9 cellular contexts compared by ENCODE assay signal in genomic region chr12:111304642-111305071, GRCh38.
DNase-seq lines count a peak whose midpoint lies in the region; ATAC-seq and TF ChIP-seq lines count a peak whose summit lies in the region.
"Had no signal": no experiment of that assay in that cellular context is flagged by ENCODE, and none has a peak within 500 bp of the region (broad histone marks: within the 10 kb centered on the region; RNA-seq: fewer than 3 reads in every experiment).

No MANE protein-coding gene starts in this region.

- H3K4me1 ChIP-seq in cardiac muscle cell (ENCODE audit: low read depth) (no peaks in the 10 kb centered on the region), aorta (ENCODE audit: control insufficient read depth in 1 of 2, insufficient read depth in 2 of 2, low read length in 2 of 2) (no peaks in the 10 kb centered on the region)

- H3K36me3 Mint-ChIP-seq in stimulated activated naive B cell treated with anti-CD40 and anti-IgM and Interleukin-4, amounts not matched to agents 10 μg/mL and 1 μg/mL and 100 μg/mL, for 72 hours, result peaks cover 4 to 11% of the 10 kb centered on the region in 2 donors

- peaks cover 2 to 4% of the 10 kb centered on the region in 2 donors for H3K4me1 Mint-ChIP-seq in stimulated activated naive B cell treated with anti-CD40 and anti-IgM and Interleukin-4, amounts not matched to agents 10 μg/mL and 1 μg/mL and 100 μg/mL, for 72 hours

- H3K9me3 Mint-ChIP-seq in stimulated activated naive B cell treated with anti-CD40 and anti-IgM and Interleukin-4, amounts not matched to agents 10 μg/mL and 1 μg/mL and 100 μg/mL, for 72 hours, result peaks cover 11 to 18% of the 10 kb centered on the region in 2 donors

- H3K27ac Mint-ChIP-seq in stimulated activated naive B cell treated with anti-CD40 and anti-IgM and Interleukin-4, amounts not matched to agents 10 μg/mL and 1 μg/mL and 100 μg/mL, for 72 hours, result no peak overlapping the region
- H3K27ac Mint-ChIP-seq: activated naive CD4-positive, alpha-beta T cell treated with anti-CD3 and anti-CD28 coated beads, Interleukin-2, amount 50 U/mL, for 24 hours had no signal

- H3K9me3 ChIP-seq in cardiac muscle cell (ENCODE audit: low read depth) (peaks cover 5% of the 10 kb centered on the region), aorta (ENCODE audit: control insufficient read depth, low read length) (peaks cover 22% of the 10 kb centered on the region)

- H3K4me3 Mint-ChIP-seq in stimulated activated naive B cell treated with anti-CD40 and anti-IgM and Interleukin-4, amounts not matched to agents 10 μg/mL and 1 μg/mL and 100 μg/mL, for 72 hours, result no peak overlapping the region
- H3K4me3 Mint-ChIP-seq: activated naive CD4-positive, alpha-beta T cell treated with anti-CD3 and anti-CD28 coated beads, Interleukin-2, amount 50 U/mL, for 24 hours had no signal

- TF ChIP-seq CTCF in cardiac muscle cell (IDR thresholded peaks at IDR 0.05; ENCODE audit: low read depth, low read length) (peak; percentile 58), WI38 (IDR thresholded peaks at IDR 0.05; ENCODE audit: low read depth, low read length) (peak; percentile 73), fibroblast of pulmonary artery (IDR thresholded peaks at IDR 0.05; ENCODE audit: low read length, missing control alignments) (peak; percentile 62)

- H3K27ac ChIP-seq in cardiac muscle cell (no peak overlapping the region), aorta (ENCODE audit: low read depth in 1 of 2, low read length in 2 of 2) (no peak overlapping the region)

- H3K27me3 ChIP-seq in cardiac muscle cell (no peaks in the 10 kb centered on the region), aorta (ENCODE audit: control insufficient read depth in 1 of 2, insufficient read depth in 2 of 2, low read length in 1 of 2) (no peaks in the 10 kb centered on the region)

- H3K36me3 ChIP-seq in cardiac muscle cell, result no peaks in the 10 kb centered on the region
- no peaks in the 10 kb centered on the region for H3K36me3 ChIP-seq in aorta (ENCODE audit: control insufficient read depth in 1 of 2, insufficient read depth in 2 of 2, low read length in 1 of 2)

- H3K4me3 ChIP-seq in cardiac muscle cell (no peak overlapping the region), WI38 (ENCODE audit: low read depth, low read length) (no peak overlapping the region), fibroblast of pulmonary artery (replicated peaks; ENCODE audit: low read depth, low read length) (no peak overlapping the region), aorta (ENCODE audit: low read length in 2 of 2) (no peak overlapping the region)

- peaks cover 3 to 4% of the 10 kb centered on the region in 2 donors for H3K27me3 Mint-ChIP-seq in stimulated activated naive B cell treated with anti-CD40 and anti-IgM and Interleukin-4, amounts not matched to agents 10 μg/mL and 1 μg/mL and 100 μg/mL, for 72 hours
- H3K27me3 Mint-ChIP-seq: activated naive CD4-positive, alpha-beta T cell treated with anti-CD3 and anti-CD28 coated beads, Interleukin-2, amount 50 U/mL, for 24 hours had no signal

- ATAC-seq in Right ventricle myocardium superior (ENCODE audit: poor library complexity), result no peak
- peak in 1 of 2 donors; percentile 39 for ATAC-seq in stimulated activated naive B cell treated with anti-CD40 and anti-IgM and Interleukin-4, amounts not matched to agents 10 μg/mL and 1 μg/mL and 100 μg/mL, for 72 hours (replicated peaks)
- ATAC-seq in GM21367 (IDR thresholded peaks at IDR 0.05; ENCODE audit: unreplicated experiment), result no peak
- no peak for ATAC-seq in aorta (ENCODE audit: low FRiP score)

- DNase-seq in cardiac muscle cell (ENCODE audit: low read depth in 1 of 2, low spot score in 1 of 2), result no peak
- no peak for DNase-seq in Right ventricle myocardium superior
- DNase-seq in fibroblast of pulmonary artery (ENCODE audit: low read depth), result peak; percentile 8
- peak; percentile 41 for DNase-seq in stimulated activated naive B cell treated with anti-CD40 and anti-IgM and Interleukin-4, amounts not matched to agents 10 μg/mL and 1 μg/mL and 100 μg/mL, for 72 hours
- DNase-seq in NCI-H2171 treated with DMSO at 0.1 percent for 48 hours (lab: John Stamatoyannopoulos, UW), result no peak
- DNase-seq in aorta, result no peak

- 43 to 56% methylated on average over 3 of the region's 3 CpGs for WGBS in aorta, 2 donors

- intact Hi-C loops in Right ventricle myocardium superior (cut with DNase I) (no loop called here), aorta (cut with DNase I) (no loop called here)

Comparison
In these comparisons a context has a peak if more than half of its experiments do, and no peak if none do; other contexts are left out.
1. DNase-seq: peak in fibroblast of pulmonary artery (single experiment) and stimulated activated naive B cell treated with anti-CD40 and anti-IgM and Interleukin-4, amounts not matched to agents 10 μg/mL and 1 μg/mL and 100 μg/mL, for 72 hours (single experiment); none in cardiac muscle cell (0 of 2), Right ventricle myocardium superior (single experiment), NCI-H2171 treated with DMSO at 0.1 percent for 48 hours (single experiment) and aorta (0 of 2).
2. Peak in every context shown above with its lines, with median percentiles within 50 percentile points of each other: CTCF ChIP-seq.